Comparison of ENCODE assay signal across 9 cellular contexts in genomic region chr10:74924251-74924954, GRCh38.
DNase-seq lines count a peak whose midpoint lies in the region; TF ChIP-seq lines count a peak whose summit lies in the region.
"Had no signal": no experiment of that assay in that cellular context is flagged by ENCODE, and none has a peak within 500 bp of the region (broad histone marks: within the 10 kb centered on the region; RNA-seq: fewer than 3 reads in every experiment).

No MANE protein-coding gene starts in this region.

- TF ChIP-seq CTCF in MCF 10A (IDR thresholded peaks at IDR 0.05; ENCODE audit: unreplicated experiment) (no peak), kidney epithelial cell (IDR thresholded peaks at IDR 0.05; ENCODE audit: insufficient read depth, low read length, poor library complexity, severe bottlenecking) (no peak), tibial nerve (IDR thresholded peaks at IDR 0.05) (no peak)

- peaks cover 8% of the 10 kb centered on the region for H3K36me3 Mint-ChIP-seq in MCF 10A (ENCODE audit: insufficient read depth, unreplicated experiment)

- peaks cover 6% of the 10 kb centered on the region for H3K9me3 Mint-ChIP-seq in MCF 10A (ENCODE audit: unreplicated experiment)

- peak; percentile 43 to 78 for TF ChIP-seq EP300 in tibial nerve (IDR thresholded peaks at IDR 0.05)

- H3K27me3 ChIP-seq in HUES6 (ENCODE audit: control insufficient read depth, insufficient read depth, low read length) (no peaks in the 10 kb centered on the region), kidney epithelial cell (ENCODE audit: control insufficient read depth, insufficient read depth, low read length) (no peaks in the 10 kb centered on the region), tibial nerve (no peaks in the 10 kb centered on the region)

- intact Hi-C loops in MCF 10A (cut with micrococcal nuclease): loop anchor here (10.0 kb wide), 1 partner anchor 100 kb away; the partner anchor contains the start of gene KAT6B

- peaks cover 35% of the 10 kb centered on the region for H3K4me1 Mint-ChIP-seq in MCF 10A (ENCODE audit: insufficient read depth, unreplicated experiment)

- POLR2A ChIA-PET in MCF 10A (lab: Yijun Ruan, JAX): interaction anchor here (0.5 to 1.4 kb wide), 8 partner anchors 9 to 286 kb away, joined by 3 to 8 read pairs (median 3); partner anchors contain the start of gene VDAC2

- 14 to 15% methylated on average over 5 of the region's 5 CpGs for WGBS in tibial nerve, 2 donors

- H3K4me3 Mint-ChIP-seq in MCF 10A (ENCODE audit: unreplicated experiment): peak overlapping the region; percentile 58
- H3K4me3 Mint-ChIP-seq: activated naive CD8-positive, alpha-beta T cell had no signal

- H3K36me3 ChIP-seq in HUES6 (ENCODE audit: control insufficient read depth, insufficient read depth, low read length) (no peaks in the 10 kb centered on the region), kidney epithelial cell (ENCODE audit: control insufficient read depth, insufficient read depth, low read length) (no peaks in the 10 kb centered on the region), tibial nerve (peaks cover 0 to 3% (median 0%) of the 10 kb centered on the region in 3 donors)

- H3K27ac Mint-ChIP-seq in MCF 10A (ENCODE audit: low read depth, unreplicated experiment): peak overlapping the region; percentile 28

- H3K9ac ChIP-seq in HUES6 (ENCODE audit: low read length): no peak overlapping the region

- TF ChIP-seq POLR2A in tibial nerve (IDR thresholded peaks at IDR 0.05): no peak

- CTCF ChIA-PET in MCF 10A (lab: Yijun Ruan, JAX): interaction anchor here (0.6 to 0.7 kb wide), 2 partner anchors 23 to 28 kb away, joined by 3 read pairs; no protein-coding TSS in a partner anchor

- H3K27ac ChIP-seq in HUES6 (ENCODE audit: low read depth, low read length) (peak overlapping the region; percentile 9; the same call in 1 of the 2 replicates), tibial nerve (peak overlapping the region; percentile 49 to 90 (median 73))

- H3K4me1 ChIP-seq in HUES6 (ENCODE audit: control insufficient read depth, insufficient read depth, low read length): peaks cover 34% of the 10 kb centered on the region
- H3K4me1 ChIP-seq in tibial nerve: peaks cover 0 to 78% (median 46%) of the 10 kb centered on the region in 4 donors

- BruUV-seq in MCF 10A (replicated peaks; lab: Mats Ljungman, UMichigan): TSS peak; percentile 59

- peak; percentile 91 for DNase-seq in MCF 10A (ENCODE audit: unreplicated experiment)
- DNase-seq in kidney epithelial cell (ENCODE audit: low read depth): peak; percentile 86
- DNase-seq in tibial nerve (ENCODE audit: low spot score in 2 of 2): no peak
- no peak for DNase-seq in NCI-H1105 treated with DMSO at 0.1 percent for 48 hours (lab: John Stamatoyannopoulos, UW)
- DNase-seq in stimulated activated CD4-positive, alpha-beta T cell treated with anti-CD3 and anti-CD28 coated beads, Interleukin-1b, Interleukin-23, amount 100 ng/mL, for 48 hours: no peak
- DNase-seq in NCI-H187 treated with DMSO at 0.1 percent for 48 hours (lab: John Stamatoyannopoulos, UW): no peak
- DNase-seq: NCI-H526 had no signal

- H3K4me3 ChIP-seq in HUES6 (ENCODE audit: low read depth, low read length): no peak overlapping the region
- no peak overlapping the region for H3K4me3 ChIP-seq in kidney epithelial cell (ENCODE audit: low read depth, low read length)
- peak overlapping the region in 1 of 4 donors; percentile 4 for H3K4me3 ChIP-seq in tibial nerve

- H3K9me3 ChIP-seq in HUES6 (ENCODE audit: control insufficient read depth, insufficient read depth, low read depth, low read length) (peaks cover 4% of the 10 kb centered on the region; the same call in 1 of the 2 replicates), tibial nerve (peaks cover 0 to 9% (median 4%) of the 10 kb centered on the region in 4 donors)

- no peaks in the 10 kb centered on the region for H3K27me3 Mint-ChIP-seq in MCF 10A (ENCODE audit: insufficient read depth, unreplicated experiment)
- H3K27me3 Mint-ChIP-seq: activated naive CD8-positive, alpha-beta T cell had no signal

Comparison
In these comparisons a context has a peak if more than half of its experiments do, and no peak if none do; other contexts are left out.
1. DNase-seq: peak in MCF 10A (single experiment) and kidney epithelial cell (single experiment); none in tibial nerve (0 of 2), NCI-H1105 treated with DMSO at 0.1 percent for 48 hours (single experiment), stimulated activated CD4-positive, alpha-beta T cell treated with anti-CD3 and anti-CD28 coated beads, Interleukin-1b, Interleukin-23, amount 100 ng/mL, for 48 hours (single experiment) and NCI-H187 treated with DMSO at 0.1 percent for 48 hours (single experiment).